8 cellular contexts compared by ENCODE assay signal in the genomic region with DNA sequence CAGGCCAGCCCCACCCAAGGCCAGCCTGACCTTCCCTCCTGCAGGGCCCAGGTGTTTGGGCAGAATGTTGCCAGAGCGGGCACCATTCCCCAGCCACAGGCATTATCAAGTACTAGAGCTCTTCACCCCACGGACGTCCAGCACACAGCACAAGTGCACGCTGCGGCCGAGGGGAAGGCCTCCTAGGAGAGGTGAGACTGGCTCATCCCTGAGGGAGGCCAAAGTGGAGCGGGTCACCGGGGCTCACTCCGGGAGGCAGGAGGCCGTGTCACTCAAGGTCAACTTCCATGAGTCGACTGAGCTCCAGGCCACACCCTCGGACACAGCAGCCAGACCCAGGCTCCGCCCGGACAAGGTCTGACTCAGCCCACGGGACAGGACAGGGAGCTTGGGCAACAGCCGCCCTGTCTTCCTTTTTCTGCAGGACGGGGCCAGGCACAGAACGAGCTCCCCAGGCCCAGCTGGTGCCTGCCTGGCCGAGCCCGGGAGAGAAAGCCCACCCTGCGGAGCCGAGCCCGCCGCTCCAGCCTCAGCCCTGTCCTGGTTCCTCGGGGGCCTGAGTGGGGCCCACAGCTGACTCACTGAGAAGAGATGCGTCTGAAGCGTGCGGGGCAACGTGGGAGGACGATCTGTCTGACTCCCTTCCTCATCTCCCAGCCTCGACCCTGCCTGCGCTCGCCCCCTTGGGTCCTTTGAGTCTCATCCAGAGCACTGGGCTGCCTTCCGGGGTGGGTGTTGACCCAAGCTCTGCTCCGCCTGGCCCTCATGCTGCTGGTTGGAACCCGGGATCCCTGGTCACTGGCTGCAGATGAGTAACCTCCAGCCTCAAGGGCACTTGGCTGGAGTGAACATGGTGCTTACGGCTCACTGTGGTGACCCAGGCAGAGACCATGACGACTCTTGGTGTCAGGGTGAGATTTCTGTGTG. TPM values are rescaled to one million over a fixed set of nuclear protein-coding genes. Genes with fewer than 3 reads are reported as not detected.
A peak's percentile ranks its signal among the peaks of the same experiment; 100 is the strongest.
DNase-seq lines count a peak whose midpoint lies in the region; ATAC-seq, FAIRE-seq and TF ChIP-seq lines count a peak whose summit lies in the region.

No MANE protein-coding gene starts in this region.

- TF ChIP-seq CTCF in K562 (IDR thresholded peaks at IDR 0.05 in 2 of 3, conservative IDR thresholded peaks at IDR 0.05 in 1 of 3; ENCODE audit: insufficient read depth in 2 of 3, low read depth in 1 of 3, low read length in 3 of 3) (no peak), kidney epithelial cell (IDR thresholded peaks at IDR 0.05; ENCODE audit: insufficient read depth, low read length, poor library complexity, severe bottlenecking) (no peak), tibial nerve (IDR thresholded peaks at IDR 0.05) (no peak)

- H3K4me3 ChIP-seq in K562 (peak overlapping the region; percentile 28), kidney epithelial cell (ENCODE audit: low read depth, low read length) (no peak overlapping the region), tibial nerve (peak overlapping the region in 1 of 4 donors; percentile 32)

- no peaks in the 10 kb centered on the region for H3K9me3 ChIP-seq in K562 (replicated peaks; ENCODE audit: control insufficient read depth, insufficient read depth, low read depth, low read length)
- H3K9me3 ChIP-seq in tibial nerve, result no peaks in the 10 kb centered on the region

- H3K4me2 ChIP-seq in K562 (ENCODE audit: insufficient read depth, low read length), result peak overlapping the region; percentile 82

- TF ChIP-seq POLR2A in K562 (conservative IDR thresholded peaks at IDR 0.05), result peak; percentile 79
- peak in 1 of 2 donors; percentile 21 for TF ChIP-seq POLR2A in tibial nerve (IDR thresholded peaks at IDR 0.05)

- TF ChIP-seq EP300 in K562 (IDR thresholded peaks at IDR 0.05; ENCODE audit: low read length) (peak; percentile 20; the same call in 1 of the 2 replicates), tibial nerve (IDR thresholded peaks at IDR 0.05) (peak in 1 of 2 donors; percentile 53)

- peak overlapping the region; percentile 62 to 82 for H3K9ac ChIP-seq in K562 (ENCODE audit: insufficient read depth in 1 of 2, low read depth in 2 of 2, low read length in 2 of 2)

- peak; percentile 97 for DNase-seq in HuH-7 (ENCODE audit: low spot score)
- DNase-seq in K562 (ENCODE audit: extremely low read depth in 1 of 4, low spot score in 3 of 4), result peak; percentile 90 to 97 (median 93)
- DNase-seq in kidney epithelial cell (ENCODE audit: low read depth), result peak; percentile 62
- DNase-seq in tibial nerve (ENCODE audit: low spot score in 2 of 2), result peak; percentile 80 to 81
- DNase-seq in NCI-H187 (lab: John Stamatoyannopoulos, UW), result no peak
- DNase-seq in effector CD4-positive, alpha-beta T cell, result no peak
- DNase-seq in HEK293T (ENCODE audit: extremely low spot score), result no peak

- ATAC-seq in K562, result peak; percentile 96
- no peak for ATAC-seq in GM18868 (IDR thresholded peaks at IDR 0.05; ENCODE audit: unreplicated experiment)

- BruUV-seq in K562 (replicated peaks; lab: Mats Ljungman, UMichigan), result TSS peak; percentile 87

- 0 out of 2 replicates have a peak, but pooled peaks cover 4% of the 10 kb centered on the region for H4K20me1 ChIP-seq in K562 (replicated peaks; ENCODE audit: control insufficient read depth, insufficient read depth, low read length)

- CTCF ChIA-PET in K562 (lab: Yijun Ruan, JAX; ENCODE audit: low intra/inter-chr PET ratio), result no interaction called here
- CTCF ChIA-PET in HEK293T (lab: Yijun Ruan, JAX), result no interaction called here

- no peaks in the 10 kb centered on the region for H3K36me3 ChIP-seq in K562 (ENCODE audit: control insufficient read depth, insufficient read depth, low read length)
- no peaks in the 10 kb centered on the region for H3K36me3 ChIP-seq in kidney epithelial cell (ENCODE audit: control insufficient read depth, insufficient read depth, low read length)
- H3K36me3 ChIP-seq in tibial nerve, result no peaks in the 10 kb centered on the region

- POLR2A ChIA-PET in K562 (lab: Yijun Ruan, JAX), result interaction anchor here (0.6 to 0.8 kb wide), 6 partner anchors 20 to 340 kb away, joined by 3 to 4 read pairs (median 3); no protein-coding TSS in a partner anchor
- POLR2A ChIA-PET in HEK293T (lab: Yijun Ruan, JAX), result interaction anchor here (0.6 to 1.3 kb wide), 2 partner anchors 12 to 407 kb away, joined by 3 to 4 read pairs; no protein-coding TSS in a partner anchor

- H3K4me1 ChIP-seq in K562 (replicated peaks in 1 of 2; ENCODE audit: control insufficient read depth in 2 of 2, insufficient read depth in 2 of 2, low read length in 2 of 2) (peaks cover 19 to 73% of the 10 kb centered on the region in 2 experiments), tibial nerve (peaks cover 0 to 52% (median 14%) of the 10 kb centered on the region in 4 donors)

- H3K27me3 ChIP-seq in K562 (ENCODE audit: control insufficient read depth in 2 of 2, insufficient read depth in 2 of 2, low read length in 2 of 2), result no peaks in the 10 kb centered on the region
- no peaks in the 10 kb centered on the region for H3K27me3 ChIP-seq in kidney epithelial cell (ENCODE audit: control insufficient read depth, insufficient read depth, low read length)
- peaks cover 0 to 6% of the 10 kb centered on the region in 2 donors for H3K27me3 ChIP-seq in tibial nerve

- 0 out of 4 replicates have a peak, but pooled peaks of 1 of the 2 experiments have one; percentile 3 for TF ChIP-seq RAD21 in K562 (CRISPR knock-in tag; conservative IDR thresholded peaks at IDR 0.05 in 1 of 2, IDR thresholded peaks at IDR 0.05 in 1 of 2)

- peak overlapping the region; percentile 78 for H3K27ac ChIP-seq in K562 (ENCODE audit: extremely low read depth, low read depth, low read length)
- H3K27ac ChIP-seq in tibial nerve, result peak overlapping the region in 3 of 4 donors; percentile 76 to 87 (median 82)

- peak; percentile 100 for FAIRE-seq in K562 (lab: Jason Lieb, UNC)

- intact Hi-C loops in K562 (cut with micrococcal nuclease), result loop anchor here (1.0 to 10.0 kb wide), 3 partner anchors 18 to 297 kb away; a partner anchor contains a TSS

- WGBS in K562 (ENCODE audit: insufficient coverage, low coverage, missing lambda C conversion rate), result 9% methylated on average over 37 of the region's 38 CpGs
- WGBS in tibial nerve, 2 donors, result 67 to 74% methylated on average over 21 to 30 of the region's 38 CpGs

- H2AFZ ChIP-seq in K562 (ENCODE audit: low read depth, low read length), result peak overlapping the region; percentile 87

- in situ Hi-C loops in K562 (cut with MboI), result no loop called here

- H3K79me2 ChIP-seq in K562 (ENCODE audit: control insufficient read depth, insufficient read depth, low read length), result peaks cover 7% of the 10 kb centered on the region; the same call in 2 of the 3 replicates

- H3K9me1 ChIP-seq in K562 (ENCODE audit: control insufficient read depth, insufficient read depth, low read length), result no peaks in the 10 kb centered on the region

RNA-seq across cellular contexts. Expression of a gene that starts 1.6 kb away (rescaled TPM):
- not detected in 2 replicates for total RNA-seq in K562 (2011; cell fraction: chromatin; rRNA removed; ENCODE audit: low replicate concordance)
- 0.39 TPM in 1 of 2 replicates, not detected in the other for total RNA-seq in K562 (2011; cell fraction: nucleolus; rRNA removed)
- 0.61 TPM in 1 of 2 replicates, not detected in the other for total RNA-seq in K562 (2011; cell fraction: nucleoplasm; rRNA removed)
- total RNA-seq in K562 (2014; rRNA removed), result not detected in 2 replicates
- not detected in 2 replicates for total RNA-seq in K562 (2014; rRNA removed; fragmentation: Illumina TruSeq; extraction: Trizol)
- not detected in 2 replicates for total RNA-seq in K562 (2015; rRNA removed; fragmentation: Illumina TruSeq; extraction: Trizol)
- total RNA-seq in K562 (2021), result 0.24 and 0.29 TPM in 2 replicates
- not detected in 2 replicates for polyA plus RNA-seq in K562 (2011; rRNA removed)
- 0.03 and 0.22 TPM in 2 replicates for polyA plus RNA-seq in K562 (2011; cell fraction: cytosol; rRNA removed)
- 0.25 and 0.55 TPM in 2 replicates for polyA plus RNA-seq in K562 (2011; cell fraction: nucleus; rRNA removed)
- 0.21 and 0.30 TPM in 2 replicates for polyA plus RNA-seq in K562 (2012)
- not detected in 2 replicates for polyA plus RNA-seq in K562 (2014; fragmentation: Illumina TruSeq; extraction: Trizol)
- polyA plus RNA-seq in K562 (2014; fragmentation: Nextera tagmentation; extraction: Ambion mirVana), result not detected
- polyA plus RNA-seq in K562 (2014; rRNA removed), result 0.18 and 0.41 TPM in 2 replicates
- not detected in 2 replicates for polyA minus RNA-seq in K562 (2011; rRNA and poly(A)+ RNA removed)
- polyA minus RNA-seq in K562 (2011; cell fraction: cytosol; rRNA and poly(A)+ RNA removed), result not detected in 2 replicates
- polyA minus RNA-seq in K562 (2011; cell fraction: nucleus; rRNA and poly(A)+ RNA removed), result not detected in 2 replicates
- 3.4 and 3.7 TPM in 2 replicates for total RNA-seq in kidney epithelial cell
- 10 to 100 TPM in 3 of 4 donors, 1 to 10 TPM in 1; 5.9 to 18.0 (median 14.3) TPM for total RNA-seq in tibial nerve

RNA-seq across cellular contexts. Expression of a gene that starts 13.0 kb away (rescaled TPM):
- 13.3 and 32.0 TPM in 2 replicates for total RNA-seq in K562 (2011; cell fraction: chromatin; rRNA removed; ENCODE audit: low replicate concordance)
- total RNA-seq in K562 (2011; cell fraction: nucleolus; rRNA removed), result 19.7 and 19.9 TPM in 2 replicates
- total RNA-seq in K562 (2011; cell fraction: nucleoplasm; rRNA removed), result 9.6 and 13.4 TPM in 2 replicates
- total RNA-seq in K562 (2014; rRNA removed) (4.9 and 6.2 TPM in 2 replicates), K562 (2014; rRNA removed; fragmentation: Illumina TruSeq; extraction: Trizol) (2.6 and 3.1 TPM in 2 replicates), K562 (2015; rRNA removed; fragmentation: Illumina TruSeq; extraction: Trizol) (5.1 and 5.9 TPM in 2 replicates), K562 (2021) (9.1 and 10.0 TPM in 2 replicates), kidney epithelial cell (7.8 and 7.9 TPM in 2 replicates), tibial nerve (10 to 100 TPM in 3 of 4 donors, 1 to 10 TPM in 1; 5.2 to 32.8 (median 12.9) TPM)
- polyA plus RNA-seq in K562 (2011; rRNA removed) (3.8 and 4.1 TPM in 2 replicates), K562 (2014; fragmentation: Illumina TruSeq; extraction: Trizol) (3.4 and 5.5 TPM in 2 replicates), K562 (2014; fragmentation: Nextera tagmentation; extraction: Ambion mirVana) (1 to 10 TPM; 1.4 TPM), K562 (2014; rRNA removed) (6.0 and 6.9 TPM in 2 replicates)
- 2.8 TPM in 2 replicates for polyA plus RNA-seq in K562 (2011; cell fraction: cytosol; rRNA removed)
- 18.2 and 29.5 TPM in 2 replicates for polyA plus RNA-seq in K562 (2011; cell fraction: nucleus; rRNA removed)
- 9.3 and 13.7 TPM in 2 replicates for polyA plus RNA-seq in K562 (2012)
- polyA minus RNA-seq in K562 (2011; rRNA and poly(A)+ RNA removed), result 3.1 and 4.0 TPM in 2 replicates
- polyA minus RNA-seq in K562 (2011; cell fraction: cytosol; rRNA and poly(A)+ RNA removed), result 0.76 and 1.5 TPM in 2 replicates
- 11.0 and 13.6 TPM in 2 replicates for polyA minus RNA-seq in K562 (2011; cell fraction: nucleus; rRNA and poly(A)+ RNA removed)

RNA-seq across cellular contexts. Expression of a gene that starts 13.2 kb away (rescaled TPM):
- total RNA-seq in K562 (2011; cell fraction: chromatin; rRNA removed; ENCODE audit: low replicate concordance), result 72.8 and 88.6 TPM in 2 replicates
- total RNA-seq in K562 (2011; cell fraction: nucleolus; rRNA removed), result 122 and 189 TPM in 2 replicates
- total RNA-seq in K562 (2011; cell fraction: nucleoplasm; rRNA removed), result 125 and 130 TPM in 2 replicates
- total RNA-seq in K562 (2014; rRNA removed) (746 and 978 TPM in 2 replicates), K562 (2014; rRNA removed; fragmentation: Illumina TruSeq; extraction: Trizol) (839 and 887 TPM in 2 replicates), K562 (2015; rRNA removed; fragmentation: Illumina TruSeq; extraction: Trizol) (914 and 930 TPM in 2 replicates), K562 (2021) (509 and 535 TPM in 2 replicates), kidney epithelial cell (116 and 182 TPM in 2 replicates), tibial nerve (100 to 1,000 TPM in 3 of 4 donors, 10 to 100 TPM in 1; 50.0 to 219 (median 139) TPM)
- polyA plus RNA-seq in K562 (2011; rRNA removed) (573 and 595 TPM in 2 replicates), K562 (2014; fragmentation: Illumina TruSeq; extraction: Trizol) (632 and 822 TPM in 2 replicates), K562 (2014; fragmentation: Nextera tagmentation; extraction: Ambion mirVana) (1,000 to 10,000 TPM; 2,400 to 2,480 TPM), K562 (2014; rRNA removed) (987 and 1,053 TPM in 2 replicates)
- polyA plus RNA-seq in K562 (2011; cell fraction: cytosol; rRNA removed), result 589 and 678 TPM in 2 replicates
- polyA plus RNA-seq in K562 (2011; cell fraction: nucleus; rRNA removed), result 222 and 265 TPM in 2 replicates
- polyA plus RNA-seq in K562 (2012), result 689 and 2,439 TPM in 2 replicates
- 147 and 173 TPM in 2 replicates for polyA minus RNA-seq in K562 (2011; rRNA and poly(A)+ RNA removed)
- 96.7 and 103 TPM in 2 replicates for polyA minus RNA-seq in K562 (2011; cell fraction: cytosol; rRNA and poly(A)+ RNA removed)
- 41.5 and 69.1 TPM in 2 replicates for polyA minus RNA-seq in K562 (2011; cell fraction: nucleus; rRNA and poly(A)+ RNA removed)

RNA-seq across cellular contexts. Expression of a gene that starts 18.3 kb away (rescaled TPM):
- total RNA-seq in K562 (2011; cell fraction: chromatin; rRNA removed; ENCODE audit: low replicate concordance), result 122 and 175 TPM in 2 replicates
- 123 and 128 TPM in 2 replicates for total RNA-seq in K562 (2011; cell fraction: nucleolus; rRNA removed)
- total RNA-seq in K562 (2011; cell fraction: nucleoplasm; rRNA removed), result 119 and 129 TPM in 2 replicates
- total RNA-seq in K562 (2014; rRNA removed) (31.3 and 39.9 TPM in 2 replicates), K562 (2014; rRNA removed; fragmentation: Illumina TruSeq; extraction: Trizol) (13.3 and 14.7 TPM in 2 replicates), K562 (2015; rRNA removed; fragmentation: Illumina TruSeq; extraction: Trizol) (19.1 and 20.3 TPM in 2 replicates), K562 (2021) (39.6 and 46.1 TPM in 2 replicates), kidney epithelial cell (49.6 and 58.5 TPM in 2 replicates), tibial nerve (100 to 1,000 TPM in 2 of 4 donors, 10 to 100 TPM in 2; 54.8 to 123 (median 90.5) TPM)
- polyA plus RNA-seq in K562 (2011; rRNA removed) (37.2 and 42.2 TPM in 2 replicates), K562 (2014; fragmentation: Illumina TruSeq; extraction: Trizol) (18.9 and 20.4 TPM in 2 replicates), K562 (2014; fragmentation: Nextera tagmentation; extraction: Ambion mirVana) (1 to 10 TPM; 2.6 to 4.3 TPM), K562 (2014; rRNA removed) (40.1 and 40.2 TPM in 2 replicates)
- polyA plus RNA-seq in K562 (2011; cell fraction: cytosol; rRNA removed), result 35.7 and 39.0 TPM in 2 replicates
- 197 and 242 TPM in 2 replicates for polyA plus RNA-seq in K562 (2011; cell fraction: nucleus; rRNA removed)
- polyA plus RNA-seq in K562 (2012), result 22.9 and 34.4 TPM in 2 replicates
- polyA minus RNA-seq in K562 (2011; rRNA and poly(A)+ RNA removed), result 25.9 and 30.6 TPM in 2 replicates
- polyA minus RNA-seq in K562 (2011; cell fraction: cytosol; rRNA and poly(A)+ RNA removed), result 22.7 and 34.9 TPM in 2 replicates
- 74.0 and 79.4 TPM in 2 replicates for polyA minus RNA-seq in K562 (2011; cell fraction: nucleus; rRNA and poly(A)+ RNA removed)

Comparison
In these comparisons a context has a peak if more than half of its experiments do, and no peak if none do; other contexts are left out.
1. DNase-seq: peak in HuH-7 (single experiment), K562 (4 of 4), kidney epithelial cell (single experiment) and tibial nerve (2 of 2); none in NCI-H187 (0 of 2), effector CD4-positive, alpha-beta T cell (single experiment) and HEK293T (single experiment).